In the genomic region with DNA sequence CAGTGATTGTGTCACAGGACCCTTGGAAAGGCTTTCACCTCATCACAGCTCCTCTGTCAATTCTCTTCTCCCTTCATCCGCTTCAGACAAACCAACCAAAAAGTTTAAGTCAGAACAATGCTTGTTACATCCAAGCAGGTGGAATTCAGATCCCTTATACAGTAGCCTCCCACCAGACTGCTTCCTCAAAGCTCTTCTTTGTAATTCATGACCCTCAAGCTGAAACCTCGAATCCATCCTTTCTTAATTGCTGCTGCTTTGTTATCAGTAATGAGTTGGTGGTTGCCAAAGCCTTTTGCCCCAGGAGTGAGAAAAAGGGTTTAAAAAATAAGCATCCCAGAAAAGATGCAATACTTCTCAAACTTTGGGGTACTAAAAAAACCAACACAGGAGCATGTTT, we compare ENCODE assay signal across 1 cellular context.
TF ChIP-seq lines count a peak whose summit lies in the region.

No MANE protein-coding gene starts in this region.

TF ChIP-seq in K562, 482 proteins besides CTCF, POLR2A, EP300 and RAD21:
- TF ChIP-seq RFX7 (CRISPR knock-in tag; IDR thresholded peaks at IDR 0.05) (no peak), STAT5A (IDR thresholded peaks at IDR 0.05; ENCODE audit: borderline replicate concordance, low read length) (no peak), HDAC2 (IDR thresholded peaks at IDR 0.05) (no peak), ZNF3 (CRISPR knock-in tag; IDR thresholded peaks at IDR 0.05) (no peak), KDM2B (CRISPR knock-in tag; IDR thresholded peaks at IDR 0.05) (no peak)
